19 cellular contexts compared by ENCODE assay signal in genomic region chr16:88366704-88367047, GRCh38. TPM values are rescaled to one million over a fixed set of nuclear protein-coding genes. Genes with fewer than 3 reads are reported as not detected.
DNase-seq lines count a peak whose midpoint lies in the region; ATAC-seq, FAIRE-seq and TF ChIP-seq lines count a peak whose summit lies in the region.
"Had no signal": no experiment of that assay in that cellular context is flagged by ENCODE, and none has a peak within 500 bp of the region (broad histone marks: within the 10 kb centered on the region; RNA-seq: fewer than 3 reads in every experiment).

No MANE protein-coding gene starts in this region.

- BruUV-seq in K562 (replicated peaks; lab: Mats Ljungman, UMichigan) = no TSS peak

- intact Hi-C loops in K562 (cut with micrococcal nuclease) (no loop called here), kidney (cut with DNase I) (no loop called here), posterior vena cava (cut with DNase I) (no loop called here)

- POLR2A ChIA-PET in K562 (lab: Yijun Ruan, JAX) = interaction anchor here (0.6 to 1.4 kb wide), 2 partner anchors 10 to 11 kb away, joined by 4 to 5 read pairs; no protein-coding TSS in a partner anchor

- FAIRE-seq in K562 (lab: Jason Lieb, UNC) = no peak
- no peak for FAIRE-seq in kidney (lab: Jason Lieb, UNC)
- FAIRE-seq: G401.6, GM12892, GM19239 had no signal

- no peak for TF ChIP-seq RAD21 in K562 (CRISPR knock-in tag; conservative IDR thresholded peaks at IDR 0.05 in 1 of 2, IDR thresholded peaks at IDR 0.05 in 1 of 2)

- TF ChIP-seq EP300 in K562 (IDR thresholded peaks at IDR 0.05; ENCODE audit: low read length) = no peak
- no peak for TF ChIP-seq EP300 in tibial nerve (IDR thresholded peaks at IDR 0.05)

- no peaks in the 10 kb centered on the region for H4K20me1 ChIP-seq in K562 (replicated peaks; ENCODE audit: control insufficient read depth, insufficient read depth, low read length)

- H3K4me2 ChIP-seq in K562 (ENCODE audit: insufficient read depth, low read length) = no peak overlapping the region

- WGBS in K562 (ENCODE audit: insufficient coverage, low coverage, missing lambda C conversion rate) = 1% methylated on average over 4 of the region's 4 CpGs
- 98% methylated on average over 4 of the region's 4 CpGs for WGBS in tibial nerve, 2 donors

- no peak overlapping the region for H3K27ac ChIP-seq in K562 (ENCODE audit: extremely low read depth, low read depth, low read length)
- no peak overlapping the region for H3K27ac ChIP-seq in kidney (ENCODE audit: low read depth in 2 of 2, low read length in 2 of 2)
- no peak overlapping the region for H3K27ac ChIP-seq in tibial nerve
- H3K27ac ChIP-seq: GM23248 had no signal

- TF ChIP-seq POLR2A in K562 (conservative IDR thresholded peaks at IDR 0.05) (no peak), tibial nerve (IDR thresholded peaks at IDR 0.05) (no peak)

- H3K27me3 ChIP-seq in K562 (ENCODE audit: control insufficient read depth in 2 of 2, insufficient read depth in 2 of 2, low read length in 2 of 2) (peaks cover 3 to 44% of the 10 kb centered on the region in 2 experiments; a peak in 4 of 5 replicates), tibial nerve (no peaks in the 10 kb centered on the region)

- in situ Hi-C loops in K562 (cut with MboI) = no loop called here

- H3K79me2 ChIP-seq in K562 (ENCODE audit: control insufficient read depth, insufficient read depth, low read length) = no peaks in the 10 kb centered on the region

- peaks cover 3% of the 10 kb centered on the region; the same call in 1 of the 2 replicates for H3K9me3 ChIP-seq in K562 (replicated peaks; ENCODE audit: control insufficient read depth, insufficient read depth, low read depth, low read length)
- peaks cover 4 to 5% of the 10 kb centered on the region in 2 donors for H3K9me3 ChIP-seq in kidney (ENCODE audit: control insufficient read depth in 1 of 2, low read length in 2 of 2)
- peaks cover 0 to 18% (median 0%) of the 10 kb centered on the region in 4 donors for H3K9me3 ChIP-seq in tibial nerve

- no peak overlapping the region for H2AFZ ChIP-seq in K562 (ENCODE audit: low read depth, low read length)
- H2AFZ ChIP-seq: GM23248 had no signal

- H3K4me3 ChIP-seq in K562 (no peak overlapping the region), kidney (ENCODE audit: low read length in 2 of 2) (no peak overlapping the region), tibial nerve (no peak overlapping the region)
- H3K4me3 ChIP-seq: GM23248 had no signal

- no peak overlapping the region for H3K9ac ChIP-seq in K562 (ENCODE audit: insufficient read depth in 1 of 2, low read depth in 2 of 2, low read length in 2 of 2)
- no peak overlapping the region for H3K9ac ChIP-seq in kidney (ENCODE audit: low read length in 2 of 2)
- H3K9ac ChIP-seq: GM23248 had no signal

- H3K4me1 ChIP-seq in K562 (replicated peaks in 1 of 2; ENCODE audit: control insufficient read depth in 2 of 2, insufficient read depth in 2 of 2, low read length in 2 of 2) (no peaks in the 10 kb centered on the region), kidney (ENCODE audit: control insufficient read depth in 1 of 2, insufficient read depth in 1 of 2, low read depth in 1 of 2, low read length in 2 of 2) (no peaks in the 10 kb centered on the region), tibial nerve (no peaks in the 10 kb centered on the region)

- CTCF ChIA-PET in K562 (lab: Yijun Ruan, JAX; ENCODE audit: low intra/inter-chr PET ratio) = no interaction called here

- TF ChIP-seq CTCF in K562 (IDR thresholded peaks at IDR 0.05 in 2 of 3, conservative IDR thresholded peaks at IDR 0.05 in 1 of 3; ENCODE audit: insufficient read depth in 2 of 3, low read depth in 1 of 3, low read length in 3 of 3) (no peak), kidney (IDR thresholded peaks at IDR 0.05; ENCODE audit: borderline replicate concordance, extremely low read depth, insufficient read depth) (no peak), tibial nerve (IDR thresholded peaks at IDR 0.05) (no peak)

- DNase-seq in K562 (ENCODE audit: extremely low read depth in 1 of 4, low spot score in 3 of 4) (no peak), kidney (peak; percentile 6), posterior vena cava (ENCODE audit: low spot score) (peak; percentile 5), T-helper 2 cell (no peak), tibial nerve (ENCODE audit: low spot score in 2 of 2) (no peak), DMS53 treated with DMSO at 0.1 percent for 48 hours (lab: John Stamatoyannopoulos, UW; ENCODE audit: unreplicated experiment) (no peak)
- DNase-seq: C1 segment of cervical spinal cord; Calu3; CD4-positive, alpha-beta memory T cell; COR-L47; DMS53; DND-41; GM23248; H9; HFFc6 had no signal

- H3K9me1 ChIP-seq in K562 (ENCODE audit: control insufficient read depth, insufficient read depth, low read length) = no peaks in the 10 kb centered on the region

- no peak for ATAC-seq in K562
- ATAC-seq: HCT116 had no signal

- H3K36me3 ChIP-seq in K562 (ENCODE audit: control insufficient read depth, insufficient read depth, low read length) (no peaks in the 10 kb centered on the region), kidney (ENCODE audit: control insufficient read depth in 1 of 2, insufficient read depth in 2 of 2, low read length in 2 of 2) (no peaks in the 10 kb centered on the region), tibial nerve (no peaks in the 10 kb centered on the region)

TF ChIP-seq in K562, 482 proteins besides CTCF, POLR2A, EP300 and RAD21 (continues in another document):
- TF ChIP-seq KDM1A (IDR thresholded peaks at IDR 0.05) (0 out of 4 replicates have a peak, but pooled peaks of 1 of the 2 experiments have one; percentile 5), HOMEZ (CRISPR knock-in tag; IDR thresholded peaks at IDR 0.05) (no peak), EHMT2 (IDR thresholded peaks at IDR 0.05) (peak; percentile 64; the same call in 1 of the 2 replicates), PPARD (CRISPR knock-in tag; IDR thresholded peaks at IDR 0.05) (no peak), HDGF (IDR thresholded peaks at IDR 0.05) (0 out of 2 replicates have a peak, but pooled peaks have one; percentile 31), ATF1 (CRISPR knock-in tag; IDR thresholded peaks at IDR 0.05) (no peak), ATF1 (tag; IDR thresholded peaks at IDR 0.05) (0 out of 2 replicates have a peak, but pooled peaks have one; percentile 42), TSHZ1 (CRISPR knock-in tag; IDR thresholded peaks at IDR 0.05) (no peak)

RNA-seq across cellular contexts. Expression of gene ZNF469, which starts 16.1 kb away (rescaled TPM):
- total RNA-seq in K562 (2011; cell fraction: chromatin; rRNA removed; ENCODE audit: low replicate concordance) = 0.04 and 0.09 TPM in 2 replicates
- total RNA-seq in K562 (2011; cell fraction: nucleolus; rRNA removed) = 0.13 and 0.17 TPM in 2 replicates
- under 0.01 and 0.08 TPM in 2 replicates for total RNA-seq in K562 (2011; cell fraction: nucleoplasm; rRNA removed)
- total RNA-seq in K562 (2014; rRNA removed) (under 0.01 TPM in 1 of 2 replicates, not detected in the other), K562 (2014; rRNA removed; fragmentation: Illumina TruSeq; extraction: Trizol) (not detected in 2 replicates), K562 (2015; rRNA removed; fragmentation: Illumina TruSeq; extraction: Trizol) (not detected in 2 replicates), K562 (2021) (0.02 and 0.04 TPM in 2 replicates), kidney (1.6 TPM), posterior vena cava (1 to 10 TPM; 2.9 to 6.2 TPM), tibial nerve (1 to 10 TPM in 3 of 4 donors, under 1 TPM in 1; 0.87 to 1.8 (median 1.1) TPM)
- polyA plus RNA-seq in K562 (2011; rRNA removed) (not detected in 2 replicates), K562 (2014; fragmentation: Illumina TruSeq; extraction: Trizol) (0.01 TPM in 1 of 2 replicates, not detected in the other), K562 (2014; fragmentation: Nextera tagmentation; extraction: Ambion mirVana) (not detected), K562 (2014; rRNA removed) (0.01 TPM in 1 of 2 replicates, not detected in the other), kidney (ENCODE audit: insufficient read depth, low read depth, low replicate concordance) (0.09 TPM)
- under 0.01 and 0.01 TPM in 2 replicates for polyA plus RNA-seq in K562 (2011; cell fraction: cytosol; rRNA removed)
- 0.01 and 0.03 TPM in 2 replicates for polyA plus RNA-seq in K562 (2011; cell fraction: nucleus; rRNA removed)
- 0.01 TPM in 2 replicates for polyA plus RNA-seq in K562 (2012)
- under 0.01 and 0.04 TPM in 2 replicates for polyA minus RNA-seq in K562 (2011; rRNA and poly(A)+ RNA removed)
- polyA minus RNA-seq in K562 (2011; cell fraction: cytosol; rRNA and poly(A)+ RNA removed) = 0.09 and 0.10 TPM in 2 replicates
- polyA minus RNA-seq in K562 (2011; cell fraction: nucleus; rRNA and poly(A)+ RNA removed) = under 0.01 and 0.11 TPM in 2 replicates

Comparison
In these comparisons a context has a peak if more than half of its experiments do, and no peak if none do; other contexts are left out.
1. DNase-seq: peak in kidney (single experiment) and posterior vena cava (single experiment); none in K562 (0 of 4), T-helper 2 cell (0 of 5), tibial nerve (0 of 2) and DMS53 treated with DMSO at 0.1 percent for 48 hours (single experiment).